Comparison of ENCODE assay signal across 11 cellular contexts in genomic region chr5:129459485-129460120, GRCh38. TPM values are rescaled to one million over a fixed set of nuclear protein-coding genes. Genes with fewer than 3 reads are reported as not detected.
DNase-seq lines count a peak whose midpoint lies in the region; ATAC-seq, FAIRE-seq and TF ChIP-seq lines count a peak whose summit lies in the region.
"Had no signal": no experiment of that assay in that cellular context is flagged by ENCODE, and none has a peak within 500 bp of the region (broad histone marks: within the 10 kb centered on the region; RNA-seq: fewer than 3 reads in every experiment).

No MANE protein-coding gene starts in this region.

- H3K4me1 ChIP-seq in HUES64 (ENCODE audit: insufficient read depth, low read length) (peaks cover 47% of the 10 kb centered on the region), kidney (ENCODE audit: control insufficient read depth in 1 of 2, insufficient read depth in 1 of 2, low read depth in 1 of 2, low read length in 2 of 2) (peaks cover 0 to 6% of the 10 kb centered on the region in 2 donors)

- H3K9me3 ChIP-seq in HUES64 (ENCODE audit: insufficient read depth, low read depth, low read length) = no peaks in the 10 kb centered on the region
- no peaks in the 10 kb centered on the region for H3K9me3 ChIP-seq in kidney (ENCODE audit: control insufficient read depth in 1 of 2, low read length in 2 of 2)

- DNase-seq in caudate nucleus (lab: John Stamatoyannopoulos, UW) (peak in 47 of 61 donors; percentile 1 to 74 (median 35)), kidney (peak; percentile 73), NCI-H2081 treated with DMSO at 0.1 percent for 48 hours (lab: John Stamatoyannopoulos, UW) (no peak)
- peak; percentile 21 for DNase-seq in stimulated activated CD8-positive, alpha-beta memory T cell treated with anti-CD3 and anti-CD28 coated beads, Interleukin-4, amount 100 ng/mL, for 48 hours
- no peak for DNase-seq in activated CD4-positive, alpha-beta T cell treated with anti-CD3 and anti-CD28 coated beads for 4 hours
- DNase-seq: GOT3, SW 1271 had no signal

- H3K4me3 ChIP-seq in HUES64 (ENCODE audit: low read length) (peak overlapping the region; percentile 89), kidney (ENCODE audit: low read length in 2 of 2) (no peak overlapping the region)

- H3K27ac ChIP-seq in HUES64 (ENCODE audit: low read depth, low read length) = peak overlapping the region; percentile 80
- peak overlapping the region; percentile 16 for H3K27ac ChIP-seq in caudate nucleus (ENCODE audit: low read depth, low read length)
- H3K27ac ChIP-seq in kidney (ENCODE audit: low read depth in 2 of 2, low read length in 2 of 2) = no peak overlapping the region

- ATAC-seq in GM18868 (IDR thresholded peaks at IDR 0.05; ENCODE audit: unreplicated experiment) = no peak
- ATAC-seq in HG03095 (IDR thresholded peaks at IDR 0.05; ENCODE audit: unreplicated experiment) = no peak

- peak overlapping the region; percentile 91 for H3K9ac ChIP-seq in HUES64 (ENCODE audit: low read depth, low read length)
- no peak overlapping the region for H3K9ac ChIP-seq in kidney (ENCODE audit: low read length in 2 of 2)

- 1% methylated on average over 37 of the region's 37 CpGs for WGBS in HUES64

- no peak for TF ChIP-seq CTCF in kidney (IDR thresholded peaks at IDR 0.05; ENCODE audit: borderline replicate concordance, extremely low read depth, insufficient read depth)

- H3K36me3 ChIP-seq in HUES64 (ENCODE audit: insufficient read depth, low read length) (peaks cover 5% of the 10 kb centered on the region; the same call in 1 of the 2 replicates), kidney (ENCODE audit: control insufficient read depth in 1 of 2, insufficient read depth in 2 of 2, low read length in 2 of 2) (no peaks in the 10 kb centered on the region)

- 0 out of 2 replicates have a peak, but pooled peaks cover 3% of the 10 kb centered on the region for H3K27me3 ChIP-seq in HUES64 (ENCODE audit: insufficient read depth, low read length)

- FAIRE-seq in kidney (lab: Jason Lieb, UNC) = no peak
- FAIRE-seq: islet of Langerhans had no signal

- intact Hi-C loops in kidney (cut with DNase I) = no loop called here

RNA-seq across cellular contexts. Expression of gene ADAMTS19, which starts 0.5 kb away (rescaled TPM):
- polyA plus RNA-seq in HUES64 (2013, experiment 1 of 2) = 16.7 TPM
- polyA plus RNA-seq in HUES64 (2013, experiment 2 of 2) = 21.3 TPM
- not detected for total RNA-seq in kidney
- polyA plus RNA-seq in kidney (ENCODE audit: insufficient read depth, low read depth, low replicate concordance) = 0.73 TPM

Comparison
In these comparisons a context has a peak if more than half of its experiments do, and no peak if none do; other contexts are left out.
1. H3K27ac ChIP-seq: peak in HUES64 (single experiment) and caudate nucleus (single experiment); none in kidney (0 of 2).
2. DNase-seq: peak in caudate nucleus (47 of 61), kidney (single experiment) and stimulated activated CD8-positive, alpha-beta memory T cell treated with anti-CD3 and anti-CD28 coated beads, Interleukin-4, amount 100 ng/mL, for 48 hours (single experiment); none in activated CD4-positive, alpha-beta T cell treated with anti-CD3 and anti-CD28 coated beads for 4 hours (0 of 2) and NCI-H2081 treated with DMSO at 0.1 percent for 48 hours (single experiment).